Comparison of ENCODE assay signal across 1 cellular context in the genomic region with DNA sequence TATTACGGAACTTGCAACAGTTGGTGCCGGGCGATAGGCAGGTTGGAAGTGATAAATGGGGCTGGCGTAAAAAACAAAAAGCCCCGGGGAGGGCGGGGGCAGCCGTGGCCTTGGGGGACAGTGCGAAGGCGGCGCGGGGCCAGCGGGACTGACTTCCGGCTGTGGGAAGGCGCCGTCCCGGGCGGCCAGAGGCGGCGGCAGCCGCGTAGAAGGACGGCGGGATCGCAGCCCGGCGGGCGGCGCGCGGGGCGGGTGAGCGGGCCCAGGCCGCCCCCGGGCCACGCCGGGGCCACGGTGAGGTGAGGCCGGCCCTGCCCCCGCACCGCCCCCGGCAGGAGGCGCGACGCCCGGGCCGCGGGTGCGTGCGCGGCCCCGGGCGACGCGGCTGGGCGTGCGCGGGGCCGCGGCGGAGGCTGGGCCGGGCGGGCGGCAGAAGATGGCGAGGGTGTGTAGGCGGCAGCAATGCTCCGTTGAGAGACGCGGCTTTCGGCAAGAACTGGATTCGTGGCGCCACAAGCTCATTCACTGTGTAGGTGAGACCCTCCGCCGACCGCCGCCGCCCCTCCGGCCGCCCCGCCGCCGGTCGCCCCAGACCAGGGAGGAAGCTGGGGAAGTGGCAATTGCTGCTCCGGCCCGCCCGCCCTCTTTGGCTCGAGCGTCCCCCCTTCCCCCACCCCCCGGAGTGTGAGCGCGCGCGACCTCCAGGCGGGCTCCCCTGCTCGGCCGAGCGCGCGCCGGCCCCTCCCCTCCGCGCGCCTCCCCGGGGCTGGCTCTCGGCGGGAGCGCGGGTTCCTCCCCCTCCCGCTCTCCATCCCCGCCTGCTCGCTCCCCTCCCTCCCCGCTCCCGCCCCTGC.
TF ChIP-seq lines count a peak whose summit lies in the region.

A gene (plus strand): TSS at position 432 of the 854 bp plus-strand sequence. CDS start 116,760 bp downstream, outside the sequence.

TF ChIP-seq in A549, 52 proteins besides CTCF, POLR2A, EP300 and RAD21 (continued from another document):
- TF ChIP-seq, protein P1, sequence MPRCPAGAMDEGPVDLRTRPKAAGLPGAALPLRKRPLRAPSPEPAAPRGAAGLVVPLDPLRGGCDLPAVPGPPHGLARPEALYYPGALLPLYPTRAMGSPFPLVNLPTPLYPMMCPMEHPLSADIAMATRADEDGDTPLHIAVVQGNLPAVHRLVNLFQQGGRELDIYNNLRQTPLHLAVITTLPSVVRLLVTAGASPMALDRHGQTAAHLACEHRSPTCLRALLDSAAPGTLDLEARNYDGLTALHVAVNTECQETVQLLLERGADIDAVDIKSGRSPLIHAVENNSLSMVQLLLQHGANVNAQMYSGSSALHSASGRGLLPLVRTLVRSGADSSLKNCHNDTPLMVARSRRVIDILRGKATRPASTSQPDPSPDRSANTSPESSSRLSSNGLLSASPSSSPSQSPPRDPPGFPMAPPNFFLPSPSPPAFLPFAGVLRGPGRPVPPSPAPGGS (IDR thresholded peaks at IDR 0.05): peak; percentile 86; the same call in 1 of the 3 replicates
- TF ChIP-seq, protein P2, sequence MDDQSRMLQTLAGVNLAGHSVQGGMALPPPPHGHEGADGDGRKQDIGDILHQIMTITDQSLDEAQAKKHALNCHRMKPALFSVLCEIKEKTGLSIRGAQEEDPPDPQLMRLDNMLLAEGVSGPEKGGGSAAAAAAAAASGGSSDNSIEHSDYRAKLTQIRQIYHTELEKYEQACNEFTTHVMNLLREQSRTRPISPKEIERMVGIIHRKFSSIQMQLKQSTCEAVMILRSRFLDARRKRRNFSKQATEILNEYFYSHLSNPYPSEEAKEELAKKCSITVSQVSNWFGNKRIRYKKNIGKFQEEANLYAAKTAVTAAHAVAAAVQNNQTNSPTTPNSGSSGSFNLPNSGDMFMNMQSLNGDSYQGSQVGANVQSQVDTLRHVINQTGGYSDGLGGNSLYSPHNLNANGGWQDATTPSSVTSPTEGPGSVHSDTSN (IDR thresholded peaks at IDR 0.05): 0 out of 2 replicates have a peak, but pooled peaks have one; percentile 16
